Comparison of ENCODE assay signal across 1 cellular context in the genomic region with DNA sequence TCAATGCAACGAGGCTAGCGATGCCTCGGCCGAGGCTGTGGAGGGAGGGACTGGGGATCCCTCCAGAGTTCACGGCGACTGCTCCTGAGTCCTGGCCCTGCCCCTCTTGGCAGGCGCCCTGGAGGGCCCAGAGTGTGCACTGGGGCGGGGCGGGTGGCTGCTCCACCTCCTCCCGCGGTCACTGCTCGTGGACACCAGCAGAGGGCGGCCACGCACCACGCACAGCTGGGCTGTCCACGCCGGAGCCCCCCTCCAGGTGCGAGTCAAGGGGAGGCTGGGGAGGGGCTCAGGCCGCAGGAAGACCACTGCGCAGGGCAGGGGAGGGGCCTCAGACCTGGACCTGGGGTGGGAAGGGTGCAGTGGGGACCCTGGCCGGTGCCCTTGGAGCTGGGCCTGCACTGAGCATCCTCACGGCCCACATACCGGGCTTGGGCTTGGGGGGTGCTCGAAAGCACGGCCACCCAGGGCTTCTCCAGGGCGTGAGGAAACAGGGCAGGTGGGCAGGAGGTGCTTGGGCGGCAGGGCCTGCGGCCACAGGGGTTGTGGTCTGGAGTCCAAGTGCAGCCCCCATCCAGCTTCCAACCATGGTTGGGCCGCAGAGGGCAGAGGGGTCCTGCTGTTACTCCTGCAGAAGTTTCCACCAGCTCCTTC.
TF ChIP-seq lines count a peak whose summit lies in the region.

No MANE protein-coding gene starts in this region.

TF ChIP-seq in K562, 482 proteins besides CTCF, POLR2A, EP300 and RAD21 (continued from another document):
- TF ChIP-seq, protein P1, sequence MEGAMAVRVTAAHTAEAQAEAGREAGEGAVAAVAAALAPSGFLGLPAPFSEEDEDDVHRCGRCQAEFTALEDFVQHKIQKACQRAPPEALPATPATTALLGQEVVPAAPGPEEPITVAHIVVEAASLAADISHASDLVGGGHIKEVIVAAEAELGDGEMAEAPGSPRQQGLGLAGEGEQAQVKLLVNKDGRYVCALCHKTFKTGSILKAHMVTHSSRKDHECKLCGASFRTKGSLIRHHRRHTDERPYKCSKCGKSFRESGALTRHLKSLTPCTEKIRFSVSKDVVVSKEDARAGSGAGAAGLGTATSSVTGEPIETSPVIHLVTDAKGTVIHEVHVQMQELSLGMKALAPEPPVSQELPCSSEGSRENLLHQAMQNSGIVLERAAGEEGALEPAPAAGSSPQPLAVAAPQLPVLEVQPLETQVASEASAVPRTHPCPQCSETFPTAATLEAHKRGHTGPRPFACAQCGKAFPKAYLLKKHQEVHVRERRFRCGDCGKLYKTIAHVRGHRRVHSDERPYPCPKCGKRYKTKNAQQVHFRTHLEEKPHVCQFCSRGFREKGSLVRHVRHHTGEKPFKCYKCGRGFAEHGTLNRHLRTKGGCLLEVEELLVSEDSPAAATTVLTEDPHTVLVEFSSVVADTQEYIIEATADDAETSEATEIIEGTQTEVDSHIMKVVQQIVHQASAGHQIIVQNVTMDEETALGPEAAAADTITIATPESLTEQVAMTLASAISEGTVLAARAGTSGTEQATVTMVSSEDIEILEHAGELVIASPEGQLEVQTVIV (CRISPR knock-in tag; IDR thresholded peaks at IDR 0.05; ENCODE audit: borderline replicate concordance): no peak
- TF ChIP-seq, protein P2, sequence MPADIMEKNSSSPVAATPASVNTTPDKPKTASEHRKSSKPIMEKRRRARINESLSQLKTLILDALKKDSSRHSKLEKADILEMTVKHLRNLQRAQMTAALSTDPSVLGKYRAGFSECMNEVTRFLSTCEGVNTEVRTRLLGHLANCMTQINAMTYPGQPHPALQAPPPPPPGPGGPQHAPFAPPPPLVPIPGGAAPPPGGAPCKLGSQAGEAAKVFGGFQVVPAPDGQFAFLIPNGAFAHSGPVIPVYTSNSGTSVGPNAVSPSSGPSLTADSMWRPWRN (IDR thresholded peaks at IDR 0.05; ENCODE audit: low read depth): no peak
- TF ChIP-seq MEIS2 (IDR thresholded peaks at IDR 0.05; ENCODE audit: partially characterized antibody) (no peak), SMARCB1 (IDR thresholded peaks at IDR 0.05; ENCODE audit: insufficient read length, low read depth) (no peak)
